ENCODE assay signal across 26 cellular contexts in the genomic region with DNA sequence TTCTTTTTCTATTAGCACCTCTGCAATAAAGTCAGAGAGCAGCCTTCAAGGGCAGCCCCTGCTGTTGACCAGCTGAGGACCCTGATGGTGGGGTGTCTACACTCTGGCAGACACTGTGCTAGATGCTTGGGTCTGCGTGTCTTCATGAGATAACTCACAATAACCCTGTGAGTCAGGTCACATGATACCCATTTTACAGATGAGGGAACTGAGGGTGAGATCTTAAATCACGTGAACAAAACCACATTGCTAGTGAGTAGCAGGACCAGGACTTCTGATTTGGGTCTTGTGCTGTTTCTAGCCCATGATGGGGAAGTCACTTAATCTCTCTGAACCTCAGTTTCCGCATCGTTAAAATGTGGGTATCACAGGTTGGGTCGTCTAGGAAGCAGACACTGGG.
DNase-seq lines count a peak whose midpoint lies in the region; ATAC-seq and TF ChIP-seq lines count a peak whose summit lies in the region.
"Had no signal": no experiment of that assay in that cellular context is flagged by ENCODE, and none has a peak within 500 bp of the region (broad histone marks: within the 10 kb centered on the region; RNA-seq: fewer than 3 reads in every experiment).

No MANE protein-coding gene starts in this region.

- CTCF ChIA-PET in activated CD4-positive, alpha-beta T cell treated with anti-CD3 and anti-CD28 coated beads for 36 hours (lab: Charles Lee): interaction anchor here (1.7 kb wide), 1 partner anchor 67 kb away, joined by 4 read pairs; no protein-coding TSS in a partner anchor
- CTCF ChIA-PET in activated CD8-positive, alpha-beta T cell treated with anti-CD3 and anti-CD28 coated beads for 36 hours (lab: Charles Lee): interaction anchor here (1.1 kb wide), 1 partner anchor 16 kb away, joined by 3 read pairs; no protein-coding TSS in a partner anchor

- H3K9me3 ChIP-seq in CD4-positive, CD25-positive, alpha-beta regulatory T cell (ENCODE audit: control insufficient read depth in 2 of 2, low read length in 2 of 2): no peaks in the 10 kb centered on the region
- H3K9me3 ChIP-seq: ascending aorta, esophagus squamous epithelium, Peyer's patch, thoracic aorta, uterus had no signal

- no peak for ATAC-seq in activated CD4-positive, alpha-beta T cell treated with anti-CD3 and anti-CD28 coated beads for 36 hours
- no peak for ATAC-seq in CD4-positive, CD25-positive, alpha-beta regulatory T cell (ENCODE audit: low read depth in 2 of 2)
- ATAC-seq in activated CD8-positive, alpha-beta T cell treated with anti-CD3 and anti-CD28 coated beads for 36 hours: no peak
- no peak for ATAC-seq in naive thymus-derived CD8-positive, alpha-beta T cell
- no peak for ATAC-seq in GM18502 (IDR thresholded peaks at IDR 0.05; ENCODE audit: poor library complexity, unreplicated experiment)

- H3K4me1 Mint-ChIP-seq in activated CD4-positive, alpha-beta T cell treated with anti-CD3 and anti-CD28 coated beads for 36 hours: peaks cover 40% of the 10 kb centered on the region
- H3K4me1 Mint-ChIP-seq in CD4-positive, CD25-positive, alpha-beta regulatory T cell: peaks cover 15 to 51% (median 31%) of the 10 kb centered on the region in 4 donors
- peaks cover 24% of the 10 kb centered on the region for H3K4me1 Mint-ChIP-seq in activated CD8-positive, alpha-beta T cell treated with anti-CD3 and anti-CD28 coated beads for 36 hours (ENCODE audit: low read depth)
- peaks cover 25 to 42% (median 36%) of the 10 kb centered on the region in 4 donors for H3K4me1 Mint-ChIP-seq in naive thymus-derived CD8-positive, alpha-beta T cell
- peaks cover 3% of the 10 kb centered on the region for H3K4me1 Mint-ChIP-seq in chondrocyte (ENCODE audit: low read depth)
- H3K4me1 Mint-ChIP-seq: endodermal cell had no signal

- intact Hi-C loops in activated CD4-positive, alpha-beta T cell treated with anti-CD3 and anti-CD28 coated beads for 36 hours (cut with DNase I, micrococcal nuclease): no loop called here
- intact Hi-C loops in activated CD8-positive, alpha-beta T cell treated with anti-CD3 and anti-CD28 coated beads for 36 hours (cut with micrococcal nuclease): no loop called here

- peaks cover 24% of the 10 kb centered on the region for H3K4me1 ChIP-seq in CD4-positive, CD25-positive, alpha-beta regulatory T cell (ENCODE audit: control insufficient read depth, insufficient read depth, low read length, poor library complexity, severe bottlenecking)
- H3K4me1 ChIP-seq: ascending aorta, Peyer's patch, uterus had no signal

- H3K27ac ChIP-seq in CD4-positive, CD25-positive, alpha-beta regulatory T cell (ENCODE audit: insufficient read depth, low read length, poor library complexity, severe bottlenecking): no peak overlapping the region
- H3K27ac ChIP-seq: ascending aorta, cardiac muscle cell, esophagus squamous epithelium, Peyer's patch, thoracic aorta, uterus had no signal

- POLR2A ChIA-PET in activated CD4-positive, alpha-beta T cell treated with anti-CD3 and anti-CD28 coated beads for 36 hours (lab: Charles Lee): interaction anchor here (1.7 kb wide), 1 partner anchor 19 kb away, joined by 8 read pairs; no protein-coding TSS in a partner anchor
- POLR2A ChIA-PET in activated CD8-positive, alpha-beta T cell treated with anti-CD3 and anti-CD28 coated beads for 36 hours (lab: Charles Lee): no interaction called here
- POLR2A ChIA-PET in naive thymus-derived CD8-positive, alpha-beta T cell (lab: Charles Lee): interaction anchor here (1.0 to 1.1 kb wide), 2 partner anchors 13 to 80 kb away, joined by 3 read pairs; no protein-coding TSS in a partner anchor

- H3K27me3 Mint-ChIP-seq in activated CD4-positive, alpha-beta T cell treated with anti-CD3 and anti-CD28 coated beads for 36 hours: no peaks in the 10 kb centered on the region
- no peaks in the 10 kb centered on the region for H3K27me3 Mint-ChIP-seq in CD4-positive, CD25-positive, alpha-beta regulatory T cell
- H3K27me3 Mint-ChIP-seq in activated CD8-positive, alpha-beta T cell treated with anti-CD3 and anti-CD28 coated beads for 36 hours: no peaks in the 10 kb centered on the region
- H3K27me3 Mint-ChIP-seq in naive thymus-derived CD8-positive, alpha-beta T cell: no peaks in the 10 kb centered on the region
- no peaks in the 10 kb centered on the region for H3K27me3 Mint-ChIP-seq in chondrocyte (ENCODE audit: low read depth)

- H3K4me3 Mint-ChIP-seq in activated CD4-positive, alpha-beta T cell treated with anti-CD3 and anti-CD28 coated beads for 36 hours: no peak overlapping the region
- peak overlapping the region in 1 of 4 donors; percentile 21 for H3K4me3 Mint-ChIP-seq in CD4-positive, CD25-positive, alpha-beta regulatory T cell
- H3K4me3 Mint-ChIP-seq in activated CD8-positive, alpha-beta T cell treated with anti-CD3 and anti-CD28 coated beads for 36 hours: no peak overlapping the region
- peak overlapping the region in 2 of 10 donors; percentile 3 to 59 for H3K4me3 Mint-ChIP-seq in naive thymus-derived CD8-positive, alpha-beta T cell
- H3K4me3 Mint-ChIP-seq in chondrocyte (ENCODE audit: unreplicated experiment): no peak overlapping the region
- H3K4me3 Mint-ChIP-seq: endodermal cell had no signal

- no peaks in the 10 kb centered on the region for H3K36me3 ChIP-seq in CD4-positive, CD25-positive, alpha-beta regulatory T cell (ENCODE audit: control insufficient read depth, insufficient read depth, low read length)
- H3K36me3 ChIP-seq: ascending aorta, cardiac muscle cell, esophagus squamous epithelium, Peyer's patch, thoracic aorta, uterus had no signal

- no peaks in the 10 kb centered on the region for H3K27me3 ChIP-seq in CD4-positive, CD25-positive, alpha-beta regulatory T cell (ENCODE audit: control insufficient read depth, insufficient read depth, low read length)
- H3K27me3 ChIP-seq: ascending aorta, cardiac muscle cell, esophagus squamous epithelium, Peyer's patch, uterus had no signal

- no peak overlapping the region for H3K4me3 ChIP-seq in CD4-positive, CD25-positive, alpha-beta regulatory T cell (ENCODE audit: low read depth, low read length)
- H3K4me3 ChIP-seq: ascending aorta, cardiac muscle cell, esophagus squamous epithelium, lung, Peyer's patch, thoracic aorta, uterus had no signal

- H3K27ac Mint-ChIP-seq in activated CD4-positive, alpha-beta T cell treated with anti-CD3 and anti-CD28 coated beads for 36 hours: peak overlapping the region; percentile 81
- peak overlapping the region in 2 of 3 donors; percentile 71 to 89 for H3K27ac Mint-ChIP-seq in CD4-positive, CD25-positive, alpha-beta regulatory T cell
- H3K27ac Mint-ChIP-seq in activated CD8-positive, alpha-beta T cell treated with anti-CD3 and anti-CD28 coated beads for 36 hours: peak overlapping the region; percentile 22
- H3K27ac Mint-ChIP-seq in naive thymus-derived CD8-positive, alpha-beta T cell: peak overlapping the region in 7 of 10 donors; percentile 28 to 84 (median 69)
- H3K27ac Mint-ChIP-seq in chondrocyte (ENCODE audit: unreplicated experiment): no peak overlapping the region
- H3K27ac Mint-ChIP-seq: endodermal cell had no signal

- peaks cover 3% of the 10 kb centered on the region for H3K9me3 Mint-ChIP-seq in activated CD4-positive, alpha-beta T cell treated with anti-CD3 and anti-CD28 coated beads for 36 hours (ENCODE audit: low read depth)
- peaks cover 0 to 5% (median 0%) of the 10 kb centered on the region in 7 donors for H3K9me3 Mint-ChIP-seq in CD4-positive, CD25-positive, alpha-beta regulatory T cell
- peaks cover 1% of the 10 kb centered on the region for H3K9me3 Mint-ChIP-seq in activated CD8-positive, alpha-beta T cell treated with anti-CD3 and anti-CD28 coated beads for 36 hours
- H3K9me3 Mint-ChIP-seq in naive thymus-derived CD8-positive, alpha-beta T cell: peaks cover 0 to 3% (median 0%) of the 10 kb centered on the region in 9 donors
- peaks cover 3% of the 10 kb centered on the region for H3K9me3 Mint-ChIP-seq in chondrocyte (ENCODE audit: low read depth)
- H3K9me3 Mint-ChIP-seq: endodermal cell had no signal

- peaks cover 3% of the 10 kb centered on the region for H3K36me3 Mint-ChIP-seq in activated CD4-positive, alpha-beta T cell treated with anti-CD3 and anti-CD28 coated beads for 36 hours (ENCODE audit: low read depth)
- no peaks in the 10 kb centered on the region for H3K36me3 Mint-ChIP-seq in CD4-positive, CD25-positive, alpha-beta regulatory T cell
- H3K36me3 Mint-ChIP-seq in activated CD8-positive, alpha-beta T cell treated with anti-CD3 and anti-CD28 coated beads for 36 hours (ENCODE audit: low read depth): no peaks in the 10 kb centered on the region
- no peaks in the 10 kb centered on the region for H3K36me3 Mint-ChIP-seq in naive thymus-derived CD8-positive, alpha-beta T cell
- H3K36me3 Mint-ChIP-seq in chondrocyte (ENCODE audit: low read depth): no peaks in the 10 kb centered on the region

- no peak for DNase-seq in activated CD4-positive, alpha-beta T cell treated with anti-CD3 and anti-CD28 coated beads for 36 hours
- DNase-seq in activated CD4-positive, alpha-beta T cell treated with anti-CD3 and anti-CD28 coated beads for 4 hours: no peak
- DNase-seq in CD4-positive, CD25-positive, alpha-beta regulatory T cell: no peak
- no peak for DNase-seq in activated CD8-positive, alpha-beta T cell treated with anti-CD3 and anti-CD28 coated beads for 36 hours
- no peak for DNase-seq in naive thymus-derived CD8-positive, alpha-beta T cell
- no peak for DNase-seq in middle frontal gyrus (ENCODE audit: extremely low spot score, low spot score)
- no peak for DNase-seq in chondrocyte (ENCODE audit: low spot score)
- DNase-seq: 8988T; activated naive CD4-positive, alpha-beta T cell treated with anti-CD3 and anti-CD28 coated beads, Interleukin-2, amount 50 U/mL, for 16 hours; activated T-cell treated with anti-CD3 and anti-CD28 coated beads, Interleukin-2, amount 50 U/mL, for 48 hours; endodermal cell; esophagus squamous epithelium; foreskin melanocyte; GOT3; NCI-H1092; NCI-H1694 treated with DMSO at 0.1 percent for 48 hours; NCI-H510A treated with DMSO at 0.1 percent for 48 hours; Peyer's patch; stimulated activated CD4-positive, alpha-beta T cell treated with anti-CD3 and anti-CD28 coated beads, Interleukin-15, amount 100 ng/mL, for 24 hours; stimulated activated naive CD4-positive, alpha-beta T cell treated with Interleukin-2 at 50 U/mL for 16 hours; uterus had no signal

- no peak for TF ChIP-seq CTCF in activated CD8-positive, alpha-beta T cell treated with anti-CD3 and anti-CD28 coated beads for 36 hours (IDR thresholded peaks at IDR 0.05)
- TF ChIP-seq CTCF in chondrocyte (IDR thresholded peaks at IDR 0.05): no peak
